ENCODE assay signal across 13 cellular contexts in genomic region chr16:79400462-79401149, GRCh38.
"Had no signal": no experiment of that assay in that cellular context is flagged by ENCODE, and none has a peak within 500 bp of the region (broad histone marks: within the 10 kb centered on the region; RNA-seq: fewer than 3 reads in every experiment).

No MANE protein-coding gene starts in this region.

- H3K4me1 ChIP-seq: left lung had no signal

- H3K9me3 ChIP-seq: left lung, neutrophil had no signal

- H3K4me3 ChIP-seq: left lung had no signal

- H3K36me3 Mint-ChIP-seq: activated CD4-positive, alpha-beta memory T cell treated with anti-CD3 and anti-CD28 coated beads for 36 hours; activated naive CD8-positive, alpha-beta T cell; memory B cell; natural killer cell treated with Interleukin-12 subunit alpha and Interleukin-12 subunit beta and Interleukin-15 and Interleukin-18, amount 100 ng/mL, for 72 hours; stimulated activated naive B cell treated with anti-CD40 and anti-IgM and Interleukin-4, amounts not matched to agents 10 μg/mL and 1 μg/mL and 100 μg/mL, for 72 hours; WTC11 had no signal

- DNase-seq: activated CD4-positive, alpha-beta memory T cell treated with anti-CD3 and anti-CD28 coated beads for 36 hours; activated CD4-positive, alpha-beta T cell treated with anti-CD3 and anti-CD28 coated beads for 4 hours; activated T-cell treated with anti-CD3 and anti-CD28 coated beads for 4 hours; dermis blood vessel endothelial cell; foreskin fibroblast; hippocampal formation; left lung; stimulated activated naive B cell treated with anti-CD40 and anti-IgM and Interleukin-4, amounts not matched to agents 10 μg/mL and 1 μg/mL and 100 μg/mL, for 72 hours had no signal

- H3K27ac Mint-ChIP-seq: activated CD4-positive, alpha-beta memory T cell treated with anti-CD3 and anti-CD28 coated beads for 36 hours; activated naive CD8-positive, alpha-beta T cell; memory B cell; natural killer cell treated with Interleukin-12 subunit alpha and Interleukin-12 subunit beta and Interleukin-15 and Interleukin-18, amount 100 ng/mL, for 72 hours; stimulated activated naive B cell treated with anti-CD40 and anti-IgM and Interleukin-4, amounts not matched to agents 10 μg/mL and 1 μg/mL and 100 μg/mL, for 72 hours; WTC11 had no signal

- H3K9me3 Mint-ChIP-seq: natural killer cell treated with Interleukin-12 subunit alpha and Interleukin-12 subunit beta and Interleukin-15 and Interleukin-18, amount 100 ng/mL, for 72 hours; stimulated activated naive B cell treated with anti-CD40 and anti-IgM and Interleukin-4, amounts not matched to agents 10 μg/mL and 1 μg/mL and 100 μg/mL, for 72 hours had no signal

- H3K4me3 Mint-ChIP-seq: activated CD4-positive, alpha-beta memory T cell treated with anti-CD3 and anti-CD28 coated beads for 36 hours; activated naive CD8-positive, alpha-beta T cell; memory B cell; natural killer cell treated with Interleukin-12 subunit alpha and Interleukin-12 subunit beta and Interleukin-15 and Interleukin-18, amount 100 ng/mL, for 72 hours; stimulated activated naive B cell treated with anti-CD40 and anti-IgM and Interleukin-4, amounts not matched to agents 10 μg/mL and 1 μg/mL and 100 μg/mL, for 72 hours; WTC11 had no signal

- H3K27ac ChIP-seq: left lung, neutrophil had no signal

- H3K27me3 ChIP-seq: left lung, neutrophil had no signal

- H3K27me3 Mint-ChIP-seq: activated CD4-positive, alpha-beta memory T cell treated with anti-CD3 and anti-CD28 coated beads for 36 hours; activated naive CD8-positive, alpha-beta T cell had no signal

- H3K36me3 ChIP-seq: left lung, neutrophil had no signal
